Comparison of ENCODE assay signal across 8 cellular contexts in the genomic region with DNA sequence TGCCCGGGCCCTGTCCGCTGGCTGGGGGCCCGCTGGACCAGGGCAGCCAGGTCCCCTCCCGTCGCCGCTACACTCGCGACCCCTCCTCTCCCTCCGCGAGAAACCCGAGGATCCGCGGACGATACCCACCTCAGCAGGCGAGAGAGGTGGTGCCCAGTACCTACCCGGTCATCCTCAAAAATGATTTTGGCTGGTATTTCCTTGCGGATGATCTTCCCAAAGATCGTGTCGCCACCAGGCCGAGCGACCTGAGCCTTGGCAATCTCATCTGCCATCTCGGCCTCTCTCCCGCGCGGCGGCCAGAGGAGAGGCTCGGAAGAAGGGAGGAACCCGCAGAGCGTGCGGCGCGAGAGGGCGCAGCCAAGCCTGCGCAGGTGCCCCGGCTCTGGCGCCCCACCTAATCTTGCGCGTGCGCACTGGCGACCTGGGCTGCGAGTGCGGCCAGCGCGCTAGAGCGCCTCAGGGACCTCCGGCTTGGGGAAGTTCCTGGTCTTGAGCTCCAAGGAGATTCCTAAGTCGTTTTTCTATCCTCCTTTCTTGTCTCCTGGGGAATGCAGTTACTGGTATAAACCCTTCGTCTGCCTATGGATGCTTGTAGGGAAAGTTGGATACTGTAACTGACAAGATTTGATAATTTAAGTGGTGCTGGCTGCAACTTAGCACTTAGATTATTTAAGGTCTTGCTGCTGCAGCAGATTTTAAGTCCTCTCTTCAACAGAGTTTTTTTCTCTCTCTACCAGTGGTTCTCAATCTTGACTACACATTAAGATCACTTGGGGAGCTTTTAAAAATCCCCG. TPM values are rescaled to one million over a fixed set of nuclear protein-coding genes. Genes with fewer than 3 reads are reported as not detected.
DNase-seq lines count a peak whose midpoint lies in the region; ATAC-seq, FAIRE-seq and TF ChIP-seq lines count a peak whose summit lies in the region.

HINT1 (minus strand) TSS at position 326 of the 797 bp plus-strand sequence; CDS start at position 275, 51 bp downstream.

- peak within 1 kb of the TSS; percentile 92 to 95 for H3K9ac ChIP-seq in colonic mucosa (ENCODE audit: low read depth in 2 of 2, low read length in 2 of 2)

- DNase-seq in BJ (ENCODE audit: low read depth) (peak; percentile 45), GM19239 (ENCODE audit: insufficient read length, low spot score) (peak; percentile 86), NCI-H524 (lab: John Stamatoyannopoulos, UW) (peak; percentile 82 to 88), colonic mucosa (peak; percentile 95), left kidney (ENCODE audit: low read depth, low spot score) (peak; percentile 98)
- peak; percentile 96 for DNase-seq in activated CD4-positive, alpha-beta T cell treated with anti-CD3 and anti-CD28 coated beads for 48 hours
- peak; percentile 92 for DNase-seq in stimulated activated CD4-positive, alpha-beta T cell treated with anti-CD3 and anti-CD28 coated beads, Interleukin-2, amount 100 ng/mL, for 4 hours (ENCODE audit: low read depth)

- peak within 1 kb of the TSS; percentile 99 for H3K27ac ChIP-seq in colonic mucosa

- POLR2A ChIA-PET in BJ (lab: Charles Lee) = interaction anchor here (0.5 kb wide), 1 partner anchor 70 kb away, joined by 9 read pairs; no protein-coding TSS in a partner anchor

- H3K27me3 ChIP-seq in BJ (ENCODE audit: control insufficient read depth, insufficient read depth, low read length) (no peaks in the 10 kb centered on the region), colonic mucosa (no peaks in the 10 kb centered on the region)

- intact Hi-C loops in colonic mucosa (cut with DNase I) = loop anchor here (5.0 to 10.0 kb wide), 2 partner anchors 220 to 247 kb away; no protein-coding TSS in a partner anchor

- no peaks in the 10 kb centered on the region; the same call in 1 of the 2 replicates for H3K36me3 ChIP-seq in BJ (ENCODE audit: control insufficient read depth, insufficient read depth, low read length)
- H3K36me3 ChIP-seq in colonic mucosa = peaks cover 3% of the 10 kb centered on the region

- CTCF ChIA-PET in BJ (lab: Yijun Ruan, JAX) = interaction anchor here (0.7 to 1.0 kb wide), 2 partner anchors 250 to 304 kb away, joined by 3 read pairs; no protein-coding TSS in a partner anchor

- H3K4me3 ChIP-seq in BJ (ENCODE audit: low read depth, low read length) (peak within 1 kb of the TSS; percentile 63), colonic mucosa (peak within 1 kb of the TSS; percentile 71)

- ATAC-seq in HG03457 (IDR thresholded peaks at IDR 0.05; ENCODE audit: unreplicated experiment) = peak; percentile 78

- no peaks in the 10 kb centered on the region for H3K9me3 ChIP-seq in colonic mucosa

- FAIRE-seq in GM19239 (lab: Jason Lieb, UNC) = peak; percentile 96

- no peaks in the 10 kb centered on the region for H3K4me1 ChIP-seq in colonic mucosa

- TF ChIP-seq CTCF in BJ (IDR thresholded peaks at IDR 0.05; ENCODE audit: insufficient read depth, low read depth, low read length) (peak; percentile 25; the same call in 1 of the 2 replicates), colonic mucosa (IDR thresholded peaks at IDR 0.05) (no peak)

RNA-seq across cellular contexts. Expression of gene HINT1, which starts in this region (rescaled TPM):
- 335 and 489 TPM in 2 replicates for polyA plus RNA-seq in BJ (2011; rRNA removed)
- polyA minus RNA-seq in BJ (2011; rRNA and poly(A)+ RNA removed) = 55.5 and 98.8 TPM in 2 replicates
- 100 to 1,000 TPM; 269 to 288 TPM for total RNA-seq in colonic mucosa

Comparison
In these comparisons a context has a peak if more than half of its experiments do, and no peak if none do; other contexts are left out.
1. Peak in every context shown above with its lines: DNase-seq, ATAC-seq, H3K4me3 ChIP-seq and H3K27ac ChIP-seq.
2. DNase-seq: peak in every context shown above with its lines; median percentile 98 in left kidney; 96 in activated CD4-positive, alpha-beta T cell treated with anti-CD3 and anti-CD28 coated beads for 48 hours; 95 in colonic mucosa; 92 in stimulated activated CD4-positive, alpha-beta T cell treated with anti-CD3 and anti-CD28 coated beads, Interleukin-2, amount 100 ng/mL, for 4 hours; 86 in GM19239; 85 in NCI-H524; 45 in BJ.